Comparison of ENCODE assay signal across 1 cellular context in the genomic region with DNA sequence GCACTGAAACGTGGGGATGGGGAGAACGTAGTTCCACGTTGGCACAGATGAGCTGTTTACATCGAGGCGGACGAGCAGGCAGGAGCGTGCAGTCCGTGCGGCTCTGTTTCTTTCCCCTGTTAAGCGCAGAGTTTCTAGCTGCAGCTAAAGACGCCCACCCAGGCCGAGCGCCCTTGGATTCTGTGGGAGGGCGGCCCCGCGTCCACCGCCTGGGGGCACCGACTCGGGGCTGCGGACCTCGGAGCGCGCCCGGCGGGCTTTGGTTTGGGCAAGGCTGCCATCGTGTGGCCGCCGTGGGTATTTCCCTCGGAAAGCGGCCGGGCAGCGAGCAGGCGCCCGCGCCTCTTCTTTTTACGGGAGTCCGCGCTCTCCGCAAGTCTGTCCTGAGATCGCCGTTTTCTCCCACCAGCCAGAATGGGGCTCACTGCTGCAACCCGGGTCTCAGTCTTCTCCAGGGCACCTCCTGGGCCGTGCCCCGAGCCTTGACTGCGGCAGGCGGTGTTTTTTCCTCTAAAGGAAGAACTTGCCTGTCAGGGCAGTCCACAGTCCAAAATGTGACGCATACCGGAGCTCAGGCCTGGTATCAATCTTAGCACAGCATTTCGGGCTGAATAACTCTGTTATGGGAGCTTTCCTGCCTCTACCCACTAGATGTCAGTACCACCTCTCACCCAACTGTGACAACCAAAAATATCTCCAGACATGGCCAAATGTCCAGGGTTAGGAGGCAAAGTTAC.
TF ChIP-seq lines count a peak whose summit lies in the region.

No MANE protein-coding gene starts in this region.

TF ChIP-seq in HepG2, 621 proteins besides CTCF, POLR2A, EP300 and RAD21 (continued from another document):
- TF ChIP-seq, protein P1, sequence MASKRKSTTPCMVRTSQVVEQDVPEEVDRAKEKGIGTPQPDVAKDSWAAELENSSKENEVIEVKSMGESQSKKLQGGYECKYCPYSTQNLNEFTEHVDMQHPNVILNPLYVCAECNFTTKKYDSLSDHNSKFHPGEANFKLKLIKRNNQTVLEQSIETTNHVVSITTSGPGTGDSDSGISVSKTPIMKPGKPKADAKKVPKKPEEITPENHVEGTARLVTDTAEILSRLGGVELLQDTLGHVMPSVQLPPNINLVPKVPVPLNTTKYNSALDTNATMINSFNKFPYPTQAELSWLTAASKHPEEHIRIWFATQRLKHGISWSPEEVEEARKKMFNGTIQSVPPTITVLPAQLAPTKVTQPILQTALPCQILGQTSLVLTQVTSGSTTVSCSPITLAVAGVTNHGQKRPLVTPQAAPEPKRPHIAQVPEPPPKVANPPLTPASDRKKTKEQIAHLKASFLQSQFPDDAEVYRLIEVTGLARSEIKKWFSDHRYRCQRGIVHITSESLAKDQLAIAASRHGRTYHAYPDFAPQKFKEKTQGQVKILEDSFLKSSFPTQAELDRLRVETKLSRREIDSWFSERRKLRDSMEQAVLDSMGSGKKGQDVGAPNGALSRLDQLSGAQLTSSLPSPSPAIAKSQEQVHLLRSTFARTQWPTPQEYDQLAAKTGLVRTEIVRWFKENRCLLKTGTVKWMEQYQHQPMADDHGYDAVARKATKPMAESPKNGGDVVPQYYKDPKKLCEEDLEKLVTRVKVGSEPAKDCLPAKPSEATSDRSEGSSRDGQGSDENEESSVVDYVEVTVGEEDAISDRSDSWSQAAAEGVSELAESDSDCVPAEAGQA (IDR thresholded peaks at IDR 0.05; ENCODE audit: low read depth) = no peak
- TF ChIP-seq, protein P1 (CRISPR knock-in tag; IDR thresholded peaks at IDR 0.05; ENCODE audit: borderline replicate concordance) = no peak
- TF ChIP-seq, protein P2, sequence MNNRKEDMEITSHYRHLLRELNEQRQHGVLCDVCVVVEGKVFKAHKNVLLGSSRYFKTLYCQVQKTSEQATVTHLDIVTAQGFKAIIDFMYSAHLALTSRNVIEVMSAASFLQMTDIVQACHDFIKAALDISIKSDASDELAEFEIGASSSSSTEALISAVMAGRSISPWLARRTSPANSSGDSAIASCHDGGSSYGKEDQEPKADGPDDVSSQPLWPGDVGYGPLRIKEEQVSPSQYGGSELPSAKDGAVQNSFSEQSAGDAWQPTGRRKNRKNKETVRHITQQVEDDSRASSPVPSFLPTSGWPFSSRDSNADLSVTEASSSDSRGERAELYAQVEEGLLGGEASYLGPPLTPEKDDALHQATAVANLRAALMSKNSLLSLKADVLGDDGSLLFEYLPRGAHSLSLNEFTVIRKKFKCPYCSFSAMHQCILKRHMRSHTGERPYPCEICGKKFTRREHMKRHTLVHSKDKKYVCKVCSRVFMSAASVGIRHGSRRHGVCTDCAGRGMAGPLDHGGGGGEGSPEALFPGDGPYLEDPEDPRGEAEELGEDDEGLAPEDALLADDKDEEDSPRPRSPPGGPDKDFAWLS (CRISPR knock-in tag; IDR thresholded peaks at IDR 0.05; ENCODE audit: borderline replicate concordance) = no peak
- TF ChIP-seq, protein P3, sequence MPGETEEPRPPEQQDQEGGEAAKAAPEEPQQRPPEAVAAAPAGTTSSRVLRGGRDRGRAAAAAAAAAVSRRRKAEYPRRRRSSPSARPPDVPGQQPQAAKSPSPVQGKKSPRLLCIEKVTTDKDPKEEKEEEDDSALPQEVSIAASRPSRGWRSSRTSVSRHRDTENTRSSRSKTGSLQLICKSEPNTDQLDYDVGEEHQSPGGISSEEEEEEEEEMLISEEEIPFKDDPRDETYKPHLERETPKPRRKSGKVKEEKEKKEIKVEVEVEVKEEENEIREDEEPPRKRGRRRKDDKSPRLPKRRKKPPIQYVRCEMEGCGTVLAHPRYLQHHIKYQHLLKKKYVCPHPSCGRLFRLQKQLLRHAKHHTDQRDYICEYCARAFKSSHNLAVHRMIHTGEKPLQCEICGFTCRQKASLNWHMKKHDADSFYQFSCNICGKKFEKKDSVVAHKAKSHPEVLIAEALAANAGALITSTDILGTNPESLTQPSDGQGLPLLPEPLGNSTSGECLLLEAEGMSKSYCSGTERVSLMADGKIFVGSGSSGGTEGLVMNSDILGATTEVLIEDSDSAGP (CRISPR knock-in tag; IDR thresholded peaks at IDR 0.05; ENCODE audit: borderline replicate concordance) = peak; percentile 45; the same call in 1 of the 2 replicates
- TF ChIP-seq FOXJ3 (CRISPR knock-in tag; IDR thresholded peaks at IDR 0.05; ENCODE audit: borderline replicate concordance) (no peak), NR2C2 (CRISPR knock-in tag; IDR thresholded peaks at IDR 0.05; ENCODE audit: borderline replicate concordance) (no peak), GPN1 (CRISPR knock-in tag; IDR thresholded peaks at IDR 0.05; ENCODE audit: borderline replicate concordance) (no peak), ZNF207 (IDR thresholded peaks at IDR 0.05; ENCODE audit: borderline replicate concordance) (no peak), ZNF33B (CRISPR knock-in tag; IDR thresholded peaks at IDR 0.05) (no peak), ARID2 (CRISPR knock-in tag; IDR thresholded peaks at IDR 0.05; ENCODE audit: borderline replicate concordance) (no peak), GFI1 (CRISPR knock-in tag; IDR thresholded peaks at IDR 0.05; ENCODE audit: borderline replicate concordance) (no peak), TP53 (CRISPR knock-in tag; conservative IDR thresholded peaks at IDR 0.05) (no peak), ZFP37 (CRISPR knock-in tag; IDR thresholded peaks at IDR 0.05; ENCODE audit: borderline replicate concordance) (no peak), ERF (CRISPR knock-in tag; IDR thresholded peaks at IDR 0.05) (no peak), ATAD3A (CRISPR knock-in tag; IDR thresholded peaks at IDR 0.05) (no peak), ZNF124 (CRISPR knock-in tag; IDR thresholded peaks at IDR 0.05) (0 out of 2 replicates have a peak, but pooled peaks have one; percentile 35), WIZ (CRISPR knock-in tag; IDR thresholded peaks at IDR 0.05) (no peak), ZNF264 (CRISPR knock-in tag; IDR thresholded peaks at IDR 0.05) (no peak), PITX1 (CRISPR knock-in tag; IDR thresholded peaks at IDR 0.05) (peak; percentile 25; the same call in 1 of the 2 replicates), GATAD2A (CRISPR knock-in tag; IDR thresholded peaks at IDR 0.05) (no peak), SMARCE1 (IDR thresholded peaks at IDR 0.05; ENCODE audit: borderline replicate concordance) (no peak)
- TF ChIP-seq, protein P4, sequence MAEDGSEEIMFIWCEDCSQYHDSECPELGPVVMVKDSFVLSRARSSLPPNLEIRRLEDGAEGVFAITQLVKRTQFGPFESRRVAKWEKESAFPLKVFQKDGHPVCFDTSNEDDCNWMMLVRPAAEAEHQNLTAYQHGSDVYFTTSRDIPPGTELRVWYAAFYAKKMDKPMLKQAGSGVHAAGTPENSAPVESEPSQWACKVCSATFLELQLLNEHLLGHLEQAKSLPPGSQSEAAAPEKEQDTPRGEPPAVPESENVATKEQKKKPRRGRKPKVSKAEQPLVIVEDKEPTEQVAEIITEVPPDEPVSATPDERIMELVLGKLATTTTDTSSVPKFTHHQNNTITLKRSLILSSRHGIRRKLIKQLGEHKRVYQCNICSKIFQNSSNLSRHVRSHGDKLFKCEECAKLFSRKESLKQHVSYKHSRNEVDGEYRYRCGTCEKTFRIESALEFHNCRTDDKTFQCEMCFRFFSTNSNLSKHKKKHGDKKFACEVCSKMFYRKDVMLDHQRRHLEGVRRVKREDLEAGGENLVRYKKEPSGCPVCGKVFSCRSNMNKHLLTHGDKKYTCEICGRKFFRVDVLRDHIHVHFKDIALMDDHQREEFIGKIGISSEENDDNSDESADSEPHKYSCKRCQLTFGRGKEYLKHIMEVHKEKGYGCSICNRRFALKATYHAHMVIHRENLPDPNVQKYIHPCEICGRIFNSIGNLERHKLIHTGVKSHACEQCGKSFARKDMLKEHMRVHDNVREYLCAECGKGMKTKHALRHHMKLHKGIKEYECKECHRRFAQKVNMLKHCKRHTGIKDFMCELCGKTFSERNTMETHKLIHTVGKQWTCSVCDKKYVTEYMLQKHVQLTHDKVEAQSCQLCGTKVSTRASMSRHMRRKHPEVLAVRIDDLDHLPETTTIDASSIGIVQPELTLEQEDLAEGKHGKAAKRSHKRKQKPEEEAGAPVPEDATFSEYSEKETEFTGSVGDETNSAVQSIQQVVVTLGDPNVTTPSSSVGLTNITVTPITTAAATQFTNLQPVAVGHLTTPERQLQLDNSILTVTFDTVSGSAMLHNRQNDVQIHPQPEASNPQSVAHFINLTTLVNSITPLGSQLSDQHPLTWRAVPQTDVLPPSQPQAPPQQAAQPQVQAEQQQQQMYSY (CRISPR knock-in tag; IDR thresholded peaks at IDR 0.05) = no peak
- TF ChIP-seq, protein P5, sequence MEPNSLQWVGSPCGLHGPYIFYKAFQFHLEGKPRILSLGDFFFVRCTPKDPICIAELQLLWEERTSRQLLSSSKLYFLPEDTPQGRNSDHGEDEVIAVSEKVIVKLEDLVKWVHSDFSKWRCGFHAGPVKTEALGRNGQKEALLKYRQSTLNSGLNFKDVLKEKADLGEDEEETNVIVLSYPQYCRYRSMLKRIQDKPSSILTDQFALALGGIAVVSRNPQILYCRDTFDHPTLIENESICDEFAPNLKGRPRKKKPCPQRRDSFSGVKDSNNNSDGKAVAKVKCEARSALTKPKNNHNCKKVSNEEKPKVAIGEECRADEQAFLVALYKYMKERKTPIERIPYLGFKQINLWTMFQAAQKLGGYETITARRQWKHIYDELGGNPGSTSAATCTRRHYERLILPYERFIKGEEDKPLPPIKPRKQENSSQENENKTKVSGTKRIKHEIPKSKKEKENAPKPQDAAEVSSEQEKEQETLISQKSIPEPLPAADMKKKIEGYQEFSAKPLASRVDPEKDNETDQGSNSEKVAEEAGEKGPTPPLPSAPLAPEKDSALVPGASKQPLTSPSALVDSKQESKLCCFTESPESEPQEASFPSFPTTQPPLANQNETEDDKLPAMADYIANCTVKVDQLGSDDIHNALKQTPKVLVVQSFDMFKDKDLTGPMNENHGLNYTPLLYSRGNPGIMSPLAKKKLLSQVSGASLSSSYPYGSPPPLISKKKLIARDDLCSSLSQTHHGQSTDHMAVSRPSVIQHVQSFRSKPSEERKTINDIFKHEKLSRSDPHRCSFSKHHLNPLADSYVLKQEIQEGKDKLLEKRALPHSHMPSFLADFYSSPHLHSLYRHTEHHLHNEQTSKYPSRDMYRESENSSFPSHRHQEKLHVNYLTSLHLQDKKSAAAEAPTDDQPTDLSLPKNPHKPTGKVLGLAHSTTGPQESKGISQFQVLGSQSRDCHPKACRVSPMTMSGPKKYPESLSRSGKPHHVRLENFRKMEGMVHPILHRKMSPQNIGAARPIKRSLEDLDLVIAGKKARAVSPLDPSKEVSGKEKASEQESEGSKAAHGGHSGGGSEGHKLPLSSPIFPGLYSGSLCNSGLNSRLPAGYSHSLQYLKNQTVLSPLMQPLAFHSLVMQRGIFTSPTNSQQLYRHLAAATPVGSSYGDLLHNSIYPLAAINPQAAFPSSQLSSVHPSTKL (CRISPR knock-in tag; IDR thresholded peaks at IDR 0.05) = no peak
- TF ChIP-seq, protein P6, sequence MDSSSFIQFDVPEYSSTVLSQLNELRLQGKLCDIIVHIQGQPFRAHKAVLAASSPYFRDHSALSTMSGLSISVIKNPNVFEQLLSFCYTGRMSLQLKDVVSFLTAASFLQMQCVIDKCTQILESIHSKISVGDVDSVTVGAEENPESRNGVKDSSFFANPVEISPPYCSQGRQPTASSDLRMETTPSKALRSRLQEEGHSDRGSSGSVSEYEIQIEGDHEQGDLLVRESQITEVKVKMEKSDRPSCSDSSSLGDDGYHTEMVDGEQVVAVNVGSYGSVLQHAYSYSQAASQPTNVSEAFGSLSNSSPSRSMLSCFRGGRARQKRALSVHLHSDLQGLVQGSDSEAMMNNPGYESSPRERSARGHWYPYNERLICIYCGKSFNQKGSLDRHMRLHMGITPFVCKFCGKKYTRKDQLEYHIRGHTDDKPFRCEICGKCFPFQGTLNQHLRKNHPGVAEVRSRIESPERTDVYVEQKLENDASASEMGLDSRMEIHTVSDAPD (CRISPR knock-in tag; IDR thresholded peaks at IDR 0.05) = no peak
- TF ChIP-seq, protein P7, sequence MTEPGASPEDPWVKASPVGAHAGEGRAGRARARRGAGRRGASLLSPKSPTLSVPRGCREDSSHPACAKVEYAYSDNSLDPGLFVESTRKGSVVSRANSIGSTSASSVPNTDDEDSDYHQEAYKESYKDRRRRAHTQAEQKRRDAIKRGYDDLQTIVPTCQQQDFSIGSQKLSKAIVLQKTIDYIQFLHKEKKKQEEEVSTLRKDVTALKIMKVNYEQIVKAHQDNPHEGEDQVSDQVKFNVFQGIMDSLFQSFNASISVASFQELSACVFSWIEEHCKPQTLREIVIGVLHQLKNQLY (CRISPR knock-in tag; IDR thresholded peaks at IDR 0.05) = no peak
- TF ChIP-seq, protein P8, sequence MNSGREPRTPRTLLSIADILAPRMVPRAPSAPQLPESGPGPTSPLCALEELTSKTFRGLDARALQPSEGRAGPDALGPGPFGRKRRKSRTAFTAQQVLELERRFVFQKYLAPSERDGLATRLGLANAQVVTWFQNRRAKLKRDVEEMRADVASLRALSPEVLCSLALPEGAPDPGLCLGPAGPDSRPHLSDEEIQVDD (CRISPR knock-in tag; IDR thresholded peaks at IDR 0.05; ENCODE audit: borderline replicate concordance) = no peak
- TF ChIP-seq, protein P9, sequence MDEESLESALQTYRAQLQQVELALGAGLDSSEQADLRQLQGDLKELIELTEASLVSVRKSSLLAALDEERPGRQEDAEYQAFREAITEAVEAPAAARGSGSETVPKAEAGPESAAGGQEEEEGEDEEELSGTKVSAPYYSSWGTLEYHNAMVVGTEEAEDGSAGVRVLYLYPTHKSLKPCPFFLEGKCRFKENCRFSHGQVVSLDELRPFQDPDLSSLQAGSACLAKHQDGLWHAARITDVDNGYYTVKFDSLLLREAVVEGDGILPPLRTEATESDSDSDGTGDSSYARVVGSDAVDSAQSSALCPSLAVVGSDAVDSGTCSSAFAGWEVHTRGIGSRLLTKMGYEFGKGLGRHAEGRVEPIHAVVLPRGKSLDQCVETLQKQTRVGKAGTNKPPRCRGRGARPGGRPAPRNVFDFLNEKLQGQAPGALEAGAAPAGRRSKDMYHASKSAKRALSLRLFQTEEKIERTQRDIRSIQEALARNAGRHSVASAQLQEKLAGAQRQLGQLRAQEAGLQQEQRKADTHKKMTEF (CRISPR knock-in tag; IDR thresholded peaks at IDR 0.05) = peak; percentile 63; the same call in 1 of the 2 replicates
